ENCODE assay signal across 8 cellular contexts in genomic region chr4:39233114-39233513, GRCh38.
"Had no signal": no experiment of that assay in that cellular context is flagged by ENCODE, and none has a peak within 500 bp of the region (broad histone marks: within the 10 kb centered on the region; RNA-seq: fewer than 3 reads in every experiment).

No MANE protein-coding gene starts in this region.

- H3K4me2 ChIP-seq: GM23338 had no signal

- H3K27me3 Mint-ChIP-seq: IgD-negative memory B cell had no signal

- H3K4me3 Mint-ChIP-seq: GM23338, H9, IgD-negative memory B cell had no signal

- DNase-seq: H9, HCEC 1CT, KBM-7 had no signal

- H2AFZ ChIP-seq: GM23338 had no signal

- H3K4me3 ChIP-seq: GM23338 had no signal

- H3K27ac Mint-ChIP-seq: GM23338, H9, IgD-negative memory B cell had no signal

- H3K4me1 Mint-ChIP-seq: GM23338, H9, IgD-negative memory B cell had no signal

- ATAC-seq: GM23338 had no signal

- H3K9me3 Mint-ChIP-seq: GM23338, H9 had no signal

- FAIRE-seq: H1, H54, HTR-8/SVneo had no signal
